Comparison of ENCODE assay signal across 8 cellular contexts in the genomic region with DNA sequence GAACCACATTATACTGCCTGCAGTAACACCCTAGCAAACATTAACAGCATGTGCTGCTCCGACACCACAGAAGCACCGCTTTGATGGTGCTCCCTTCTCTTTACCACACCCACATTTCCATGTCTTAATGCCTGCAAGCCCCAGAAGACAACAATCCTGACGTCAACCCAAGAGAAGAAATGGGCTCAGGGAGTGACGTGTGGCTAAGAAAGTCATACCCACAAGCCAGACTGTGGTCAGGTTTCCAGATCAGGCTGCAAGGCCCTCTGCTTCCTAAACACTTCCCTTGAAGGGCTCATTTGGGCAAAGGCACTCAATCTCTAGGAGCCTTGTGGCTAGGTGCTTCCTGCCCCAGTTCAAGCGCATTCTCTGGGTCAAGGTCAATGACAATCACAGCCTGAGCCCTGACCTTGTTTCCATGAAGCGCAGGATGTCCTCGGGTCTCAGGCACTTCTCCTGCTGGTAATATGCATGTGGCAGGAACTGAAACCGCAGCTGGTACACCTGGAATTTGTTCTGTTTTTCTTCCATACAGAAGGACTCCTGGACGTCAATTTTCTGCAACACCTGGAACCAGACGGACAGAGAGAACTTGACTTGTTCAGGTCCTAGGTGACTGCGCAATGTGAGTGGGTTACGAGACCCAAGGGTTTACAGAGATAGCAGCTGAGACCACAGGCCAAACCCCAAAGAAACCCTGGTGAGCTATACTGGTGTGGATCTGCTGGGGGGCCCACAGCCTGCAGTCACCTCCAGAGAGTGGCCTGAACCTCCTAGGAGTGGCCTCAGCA.
DNase-seq lines count a peak whose midpoint lies in the region; ATAC-seq, FAIRE-seq and TF ChIP-seq lines count a peak whose summit lies in the region.

No MANE protein-coding gene starts in this region.

- no peak for TF ChIP-seq CTCF in epithelial cell of proximal tubule (conservative IDR thresholded peaks at IDR 0.05; ENCODE audit: low read depth, low read length)

- ATAC-seq in HG02981 (IDR thresholded peaks at IDR 0.05; ENCODE audit: unreplicated experiment) (peak; percentile 39), sciatic nerve (peak; percentile 50), HG03095 (IDR thresholded peaks at IDR 0.05; ENCODE audit: unreplicated experiment) (no peak)

- intact Hi-C loops in sciatic nerve (cut with DNase I): no loop called here

- DNase-seq in A172 (ENCODE audit: low spot score) (peak; percentile 37), epithelial cell of proximal tubule (ENCODE audit: low read depth) (peak; percentile 95), sciatic nerve (ENCODE audit: low spot score) (peak; percentile 61), urothelium cell line (ENCODE audit: low spot score) (no peak), germinal center (ENCODE audit: low spot score) (no peak)
- DNase-seq in activated CD4-positive, alpha-beta T cell treated with anti-CD3 and anti-CD28 coated beads, Interleukin-2, amount 50 U/mL, for 48 hours: peak; percentile 57 to 72

- H3K4me3 ChIP-seq in epithelial cell of proximal tubule (ENCODE audit: low read depth, low read length): no peak overlapping the region

- no peak for FAIRE-seq in urothelium cell line (lab: Jason Lieb, UNC)

Comparison
In these comparisons a context has a peak if more than half of its experiments do, and no peak if none do; other contexts are left out.
1. DNase-seq: peak in A172 (single experiment), activated CD4-positive, alpha-beta T cell treated with anti-CD3 and anti-CD28 coated beads, Interleukin-2, amount 50 U/mL, for 48 hours (2 of 2), epithelial cell of proximal tubule (single experiment) and sciatic nerve (single experiment); none in urothelium cell line (single experiment) and germinal center (single experiment).